ENCODE assay signal across 6 cellular contexts in genomic region chr5:79011869-79012268, GRCh38. TPM values are rescaled to one million over a fixed set of nuclear protein-coding genes. Genes with fewer than 3 reads are reported as not detected.
"Had no signal": no experiment of that assay in that cellular context is flagged by ENCODE, and none has a peak within 500 bp of the region (broad histone marks: within the 10 kb centered on the region; RNA-seq: fewer than 3 reads in every experiment).

No MANE protein-coding gene starts in this region.

- H3K4me3 Mint-ChIP-seq: GM23338, H9 had no signal

- H3K4me1 Mint-ChIP-seq: GM23338, H9 had no signal

- H3K4me3 ChIP-seq: GM23338, K562 had no signal

- H2AFZ ChIP-seq: GM23338 had no signal

- DNase-seq: H9, KG1 had no signal

- ATAC-seq: GM23338 had no signal

- H3K27ac Mint-ChIP-seq: GM23338, H9 had no signal

- H3K4me2 ChIP-seq: GM23338 had no signal

RNA-seq across cellular contexts. Expression of gene DMGDH, which starts 57.6 kb away (rescaled TPM):
- total RNA-seq: H1, H9, HT-29 had no signal

RNA-seq across cellular contexts. Expression of gene BHMT2, which starts 57.7 kb away (rescaled TPM):
- total RNA-seq: H1, H9, HT-29, K562 had no signal
- polyA plus RNA-seq: K562 had no signal
